In genomic region chr1:1433804-1434130, GRCh38 we compare ENCODE assay signal across 2 cellular contexts.
TF ChIP-seq lines count a peak whose summit lies in the region.

No MANE protein-coding gene starts in this region.

TF ChIP-seq in A549, 52 proteins besides CTCF, POLR2A, EP300 and RAD21:
- TF ChIP-seq ZC3H11A (IDR thresholded peaks at IDR 0.05) (no peak), MAX (IDR thresholded peaks at IDR 0.05) (no peak), HEYL (CRISPR knock-in tag; IDR thresholded peaks at IDR 0.05) (no peak), RARB (CRISPR knock-in tag; IDR thresholded peaks at IDR 0.05) (no peak), KDM5A (IDR thresholded peaks at IDR 0.05) (no peak), FOXS1 (CRISPR knock-in tag; IDR thresholded peaks at IDR 0.05) (no peak)
- TF ChIP-seq, protein P1, sequence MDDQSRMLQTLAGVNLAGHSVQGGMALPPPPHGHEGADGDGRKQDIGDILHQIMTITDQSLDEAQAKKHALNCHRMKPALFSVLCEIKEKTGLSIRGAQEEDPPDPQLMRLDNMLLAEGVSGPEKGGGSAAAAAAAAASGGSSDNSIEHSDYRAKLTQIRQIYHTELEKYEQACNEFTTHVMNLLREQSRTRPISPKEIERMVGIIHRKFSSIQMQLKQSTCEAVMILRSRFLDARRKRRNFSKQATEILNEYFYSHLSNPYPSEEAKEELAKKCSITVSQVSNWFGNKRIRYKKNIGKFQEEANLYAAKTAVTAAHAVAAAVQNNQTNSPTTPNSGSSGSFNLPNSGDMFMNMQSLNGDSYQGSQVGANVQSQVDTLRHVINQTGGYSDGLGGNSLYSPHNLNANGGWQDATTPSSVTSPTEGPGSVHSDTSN (IDR thresholded peaks at IDR 0.05): no peak
TF ChIP-seq in A549: peak in this region for 0.

TF ChIP-seq in IMR-90, 13 proteins besides CTCF, POLR2A, EP300 and RAD21:
- TF ChIP-seq BHLHE40 (IDR thresholded peaks at IDR 0.05; ENCODE audit: low read depth, low read length): no peak
- no peak for TF ChIP-seq RCOR1 (IDR thresholded peaks at IDR 0.05; ENCODE audit: insufficient replicate concordance, low read length)
- TF ChIP-seq SMC3 (IDR thresholded peaks at IDR 0.05; ENCODE audit: low read depth, low read length): no peak
- TF ChIP-seq MAZ (IDR thresholded peaks at IDR 0.05; ENCODE audit: borderline replicate concordance, low read depth, low read length): no peak
- no peak for TF ChIP-seq MXI1 (IDR thresholded peaks at IDR 0.05; ENCODE audit: borderline replicate concordance, low read depth, low read length)
- TF ChIP-seq, protein P2, sequence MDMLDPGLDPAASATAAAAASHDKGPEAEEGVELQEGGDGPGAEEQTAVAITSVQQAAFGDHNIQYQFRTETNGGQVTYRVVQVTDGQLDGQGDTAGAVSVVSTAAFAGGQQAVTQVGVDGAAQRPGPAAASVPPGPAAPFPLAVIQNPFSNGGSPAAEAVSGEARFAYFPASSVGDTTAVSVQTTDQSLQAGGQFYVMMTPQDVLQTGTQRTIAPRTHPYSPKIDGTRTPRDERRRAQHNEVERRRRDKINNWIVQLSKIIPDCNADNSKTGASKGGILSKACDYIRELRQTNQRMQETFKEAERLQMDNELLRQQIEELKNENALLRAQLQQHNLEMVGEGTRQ (IDR thresholded peaks at IDR 0.05; ENCODE audit: low read depth, low read length): no peak
- no peak for TF ChIP-seq CHD1 (IDR thresholded peaks at IDR 0.05; ENCODE audit: low read depth, low read length)
- no peak for TF ChIP-seq NFE2L2 (IDR thresholded peaks at IDR 0.05; ENCODE audit: low read depth, low read length)
